8 cellular contexts compared by ENCODE assay signal in genomic region chr1:66351913-66352312, GRCh38.
DNase-seq lines count a peak whose midpoint lies in the region; ATAC-seq and TF ChIP-seq lines count a peak whose summit lies in the region.

No MANE protein-coding gene starts in this region.

- peak; percentile 20 to 30 for ATAC-seq in activated CD4-positive, CD25-positive, alpha-beta regulatory T cell treated with anti-CD3 and anti-CD28 coated beads, Interleukin-2, amount 50 U/mL, for 24 hours
- ATAC-seq in HG03175 (IDR thresholded peaks at IDR 0.05; ENCODE audit: unreplicated experiment), result peak; percentile 56
- ATAC-seq in WTC11, result no peak
- ATAC-seq in GM19467 (IDR thresholded peaks at IDR 0.05; ENCODE audit: unreplicated experiment), result no peak

- H3K36me3 Mint-ChIP-seq in WTC11, result no peaks in the 10 kb centered on the region
- H3K36me3 Mint-ChIP-seq in nephron (ENCODE audit: low read depth), result no peaks in the 10 kb centered on the region

- peaks cover 89% of the 10 kb centered on the region for H3K4me1 Mint-ChIP-seq in WTC11
- peaks cover 57% of the 10 kb centered on the region for H3K4me1 Mint-ChIP-seq in nephron

- no peak overlapping the region for H3K9ac ChIP-seq in colonic mucosa (ENCODE audit: low read depth in 2 of 2, low read length in 2 of 2)

- no peak overlapping the region for H3K27ac ChIP-seq in colonic mucosa

- no peaks in the 10 kb centered on the region for H3K27me3 ChIP-seq in colonic mucosa

- H3K27me3 Mint-ChIP-seq in WTC11 (ENCODE audit: low read depth) (no peaks in the 10 kb centered on the region), nephron (ENCODE audit: low read depth) (no peaks in the 10 kb centered on the region)

- DNase-seq in activated CD4-positive, CD25-positive, alpha-beta regulatory T cell treated with anti-CD3 and anti-CD28 coated beads, Interleukin-2, amount 50 U/mL, for 72 hours, result no peak
- no peak for DNase-seq in WTC11 (ENCODE audit: low spot score)
- DNase-seq in colonic mucosa, result no peak
- no peak for DNase-seq in HEK293T (ENCODE audit: extremely low spot score)

- H3K4me3 Mint-ChIP-seq in WTC11 (no peak overlapping the region), nephron (no peak overlapping the region)

- intact Hi-C loops in colonic mucosa (cut with DNase I), result no loop called here

- no peak for TF ChIP-seq CTCF in WTC11 (IDR thresholded peaks at IDR 0.05)
- TF ChIP-seq CTCF in nephron (IDR thresholded peaks at IDR 0.05; ENCODE audit: unreplicated experiment in 3 of 3), result no peak
- no peak for TF ChIP-seq CTCF in colonic mucosa (IDR thresholded peaks at IDR 0.05)

- no peaks in the 10 kb centered on the region for H3K4me1 ChIP-seq in colonic mucosa

- POLR2A ChIA-PET in WTC11 (lab: Charles Lee) (no interaction called here), HEK293T (lab: Yijun Ruan, JAX) (no interaction called here)

- no peaks in the 10 kb centered on the region for H3K9me3 ChIP-seq in colonic mucosa

- CTCF ChIA-PET in WTC11 (lab: Charles Lee), result no interaction called here
- CTCF ChIA-PET in HEK293T (lab: Yijun Ruan, JAX), result no interaction called here

- no peak overlapping the region for H3K4me3 ChIP-seq in colonic mucosa

- H3K9me3 Mint-ChIP-seq in WTC11, result no peaks in the 10 kb centered on the region
- no peaks in the 10 kb centered on the region for H3K9me3 Mint-ChIP-seq in nephron

- H3K36me3 ChIP-seq in colonic mucosa, result no peaks in the 10 kb centered on the region

- peak overlapping the region; percentile 83 for H3K27ac Mint-ChIP-seq in WTC11
- H3K27ac Mint-ChIP-seq in nephron, result peak overlapping the region; percentile 46 to 95 (median 50)

TF ChIP-seq in WTC11, 78 proteins besides CTCF, POLR2A, EP300 and RAD21 (continues in another document):
- TF ChIP-seq KAT7 (CRISPR knock-in tag; IDR thresholded peaks at IDR 0.05; ENCODE audit: borderline replicate concordance) (no peak), ZNF317 (CRISPR knock-in tag; IDR thresholded peaks at IDR 0.05; ENCODE audit: borderline replicate concordance, low read depth) (no peak), HMGXB4 (CRISPR knock-in tag; IDR thresholded peaks at IDR 0.05) (no peak), NFATC4 (CRISPR knock-in tag; IDR thresholded peaks at IDR 0.05) (no peak), ZNF512 (CRISPR knock-in tag; IDR thresholded peaks at IDR 0.05; ENCODE audit: borderline replicate concordance) (no peak), ZNF396 (CRISPR knock-in tag; IDR thresholded peaks at IDR 0.05; ENCODE audit: borderline replicate concordance) (no peak), ZBTB43 (CRISPR knock-in tag; IDR thresholded peaks at IDR 0.05) (no peak), PRRX2 (CRISPR knock-in tag; IDR thresholded peaks at IDR 0.05) (no peak), NR3C1 (CRISPR knock-in tag; conservative IDR thresholded peaks at IDR 0.05; ENCODE audit: low read depth) (no peak), ZNF219 (CRISPR knock-in tag; IDR thresholded peaks at IDR 0.05; ENCODE audit: borderline replicate concordance) (no peak)

TF ChIP-seq in HEK293T, 16 proteins besides CTCF, POLR2A, EP300 and RAD21:
- TF ChIP-seq SP1 (IDR thresholded peaks at IDR 0.05), result no peak
- TF ChIP-seq BHLHE40 (IDR thresholded peaks at IDR 0.05; ENCODE audit: borderline replicate concordance), result no peak
- TF ChIP-seq FOXA1 (IDR thresholded peaks at IDR 0.05), result no peak
- TF ChIP-seq FOXK2 (IDR thresholded peaks at IDR 0.05), result no peak
- no peak for TF ChIP-seq ARNT (IDR thresholded peaks at IDR 0.05)
- TF ChIP-seq NFRKB (IDR thresholded peaks at IDR 0.05), result no peak
- TF ChIP-seq LEF1 (IDR thresholded peaks at IDR 0.05; ENCODE audit: borderline replicate concordance), result no peak
- TF ChIP-seq ZNF384 (IDR thresholded peaks at IDR 0.05), result no peak
- no peak for TF ChIP-seq FOXM1 (IDR thresholded peaks at IDR 0.05; ENCODE audit: borderline replicate concordance)
- no peak for TF ChIP-seq HDGF (IDR thresholded peaks at IDR 0.05; ENCODE audit: borderline replicate concordance)
- TF ChIP-seq CTBP1 (IDR thresholded peaks at IDR 0.05; ENCODE audit: borderline replicate concordance), result no peak
- no peak for TF ChIP-seq L3MBTL2 (conservative IDR thresholded peaks at IDR 0.05)

Comparison
In these comparisons a context has a peak if more than half of its experiments do, and no peak if none do; other contexts are left out.
1. ATAC-seq: peak in activated CD4-positive, CD25-positive, alpha-beta regulatory T cell treated with anti-CD3 and anti-CD28 coated beads, Interleukin-2, amount 50 U/mL, for 24 hours (2 of 2) and HG03175 (single experiment); none in WTC11 (single experiment) and GM19467 (single experiment).